In the genomic region with DNA sequence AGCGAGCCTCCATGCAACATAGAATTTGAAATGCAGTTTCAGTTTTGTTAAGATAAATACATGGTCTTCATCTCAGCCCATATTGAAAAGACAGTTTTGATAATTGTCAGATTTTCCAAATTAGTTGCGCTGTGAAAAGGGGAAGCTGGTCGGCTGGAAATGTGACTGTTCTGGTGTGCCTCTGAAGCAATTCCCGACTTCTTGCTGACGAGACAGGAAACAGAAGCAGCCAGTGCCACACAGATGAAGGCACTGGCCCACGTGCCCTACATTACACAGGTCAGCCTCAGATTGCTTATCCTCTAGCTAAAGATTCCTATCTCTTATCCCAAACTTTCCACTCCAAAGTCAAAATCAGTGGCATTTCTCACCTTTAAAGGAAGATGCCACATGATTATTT, we compare ENCODE assay signal across 18 cellular contexts.
DNase-seq lines count a peak whose midpoint lies in the region; ATAC-seq and TF ChIP-seq lines count a peak whose summit lies in the region.
"Had no signal": no experiment of that assay in that cellular context is flagged by ENCODE, and none has a peak within 500 bp of the region (broad histone marks: within the 10 kb centered on the region; RNA-seq: fewer than 3 reads in every experiment).

No MANE protein-coding gene starts in this region.

- DNase-seq in NCI-H748 (lab: John Stamatoyannopoulos, UW; ENCODE audit: unreplicated experiment) (peak; percentile 40), NCI-H748 treated with DMSO at 0.1 percent for 48 hours (lab: John Stamatoyannopoulos, UW) (no peak), RPMI7951 (ENCODE audit: low read depth) (peak; percentile 6), medulla oblongata (ENCODE audit: extremely low spot score) (peak; percentile 58), tibial nerve (ENCODE audit: low spot score in 2 of 2) (peak; percentile 15 to 33), T-cell (no peak), smooth muscle cell (lab: John Stamatoyannopoulos, UW; ENCODE audit: unreplicated experiment) (no peak)
- DNase-seq in activated CD4-positive, alpha-beta memory T cell treated with anti-CD3 and anti-CD28 coated beads, Interleukin-2, amount 10 ng/mL, durations not matched to agents 7 days and 5 days = no peak
- DNase-seq: activated CD4-positive, alpha-beta T cell treated with anti-CD3 and anti-CD28 coated beads, Interleukin-2, amount 50 U/mL, for 1 hour; activated naive CD4-positive, alpha-beta T cell treated with Interleukin-2 at 50 U/mL for 16 hours; DMS79; foreskin keratinocyte; naive B cell; NCI-H187; NCI-H446 treated with DMSO at 0.1 percent for 48 hours; OCI-M1 had no signal

- H3K27ac Mint-ChIP-seq in activated CD4-positive, alpha-beta memory T cell treated with anti-CD3 and anti-CD28 coated beads, Interleukin-2, amount 10 ng/mL, durations not matched to agents 7 days and 5 days = no peak overlapping the region
- H3K27ac Mint-ChIP-seq in T-cell = no peak overlapping the region

- no peak overlapping the region for H3K4me2 ChIP-seq in smooth muscle cell

- H3K36me3 ChIP-seq in tibial nerve = no peaks in the 10 kb centered on the region
- no peaks in the 10 kb centered on the region for H3K36me3 ChIP-seq in smooth muscle cell (ENCODE audit: low read depth)
- H3K36me3 ChIP-seq: ascending aorta; BLaER1 treated with 17β-estradiol and CSF1 and Interleukin-3, amounts not matched to agents 10 nM and 100 nM had no signal

- H4K20me1 ChIP-seq in smooth muscle cell (ENCODE audit: low read depth) = no peaks in the 10 kb centered on the region
- H4K20me1 ChIP-seq: BLaER1 treated with 17β-estradiol and CSF1 and Interleukin-3, amounts not matched to agents 10 nM and 100 nM had no signal

- 66% methylated on average over 6 of the region's 6 CpGs for WGBS in tibial nerve, 2 donors
- WGBS in smooth muscle cell (ENCODE audit: low lambda C conversion rate) = 65% methylated on average over 6 of the region's 6 CpGs

- H3K27me3 ChIP-seq in tibial nerve = no peaks in the 10 kb centered on the region
- H3K27me3 ChIP-seq in smooth muscle cell (ENCODE audit: low read depth) = no peaks in the 10 kb centered on the region
- H3K27me3 ChIP-seq: ascending aorta; BLaER1 treated with 17β-estradiol and CSF1 and Interleukin-3, amounts not matched to agents 10 nM and 100 nM had no signal

- H3K4me3 ChIP-seq in tibial nerve (no peak overlapping the region), smooth muscle cell (no peak overlapping the region)
- H3K4me3 ChIP-seq: ascending aorta; BLaER1 treated with 17β-estradiol and CSF1 and Interleukin-3, amounts not matched to agents 10 nM and 100 nM had no signal

- TF ChIP-seq CTCF in tibial nerve (IDR thresholded peaks at IDR 0.05) = no peak
- no peak for TF ChIP-seq CTCF in smooth muscle cell (IDR thresholded peaks at IDR 0.05; ENCODE audit: borderline replicate concordance, insufficient read depth, poor library complexity, severe bottlenecking)

- no peaks in the 10 kb centered on the region for H3K4me1 Mint-ChIP-seq in activated CD4-positive, alpha-beta memory T cell treated with anti-CD3 and anti-CD28 coated beads, Interleukin-2, amount 10 ng/mL, durations not matched to agents 7 days and 5 days
- peaks cover 0 to 2% (median 0%) of the 10 kb centered on the region in 3 donors for H3K4me1 Mint-ChIP-seq in T-cell

- H3K9me3 ChIP-seq in tibial nerve = no peaks in the 10 kb centered on the region
- H3K9me3 ChIP-seq in smooth muscle cell (replicated peaks; ENCODE audit: low read depth) = no peaks in the 10 kb centered on the region
- H3K9me3 ChIP-seq: ascending aorta had no signal

- H3K4me1 ChIP-seq in tibial nerve (no peaks in the 10 kb centered on the region), smooth muscle cell (ENCODE audit: low read depth) (no peaks in the 10 kb centered on the region)
- H3K4me1 ChIP-seq: ascending aorta, foreskin keratinocyte had no signal

- no peaks in the 10 kb centered on the region for H3K79me2 ChIP-seq in smooth muscle cell (ENCODE audit: low read depth)

- H2AFZ ChIP-seq in smooth muscle cell (ENCODE audit: low read depth) = no peak overlapping the region

- POLR2A ChIA-PET in activated CD4-positive, alpha-beta memory T cell treated with anti-CD3 and anti-CD28 coated beads, Interleukin-2, amount 10 ng/mL, durations not matched to agents 7 days and 5 days (lab: Charles Lee) = no interaction called here
- POLR2A ChIA-PET in T-cell (lab: Charles Lee) = no interaction called here

- no peak for TF ChIP-seq POLR2A in tibial nerve (IDR thresholded peaks at IDR 0.05)

- no peaks in the 10 kb centered on the region for H3F3A ChIP-seq in smooth muscle cell (ENCODE audit: low read depth)

- H3K4me3 Mint-ChIP-seq in activated CD4-positive, alpha-beta memory T cell treated with anti-CD3 and anti-CD28 coated beads, Interleukin-2, amount 10 ng/mL, durations not matched to agents 7 days and 5 days = no peak overlapping the region
- no peak overlapping the region for H3K4me3 Mint-ChIP-seq in T-cell
- H3K4me3 Mint-ChIP-seq: naive B cell had no signal

- H3K27ac ChIP-seq in tibial nerve = no peak overlapping the region
- no peak overlapping the region for H3K27ac ChIP-seq in smooth muscle cell (ENCODE audit: low read depth)
- H3K27ac ChIP-seq: ascending aorta, foreskin keratinocyte had no signal

- H3K9ac ChIP-seq in smooth muscle cell (ENCODE audit: low read depth) = no peak overlapping the region
- H3K9ac ChIP-seq: BLaER1 treated with 17β-estradiol and CSF1 and Interleukin-3, amounts not matched to agents 10 nM and 100 nM had no signal

- ATAC-seq in T-cell (replicated peaks in 1 of 4) = no peak
- ATAC-seq: foreskin keratinocyte had no signal

- no peaks in the 10 kb centered on the region for H3K9me3 Mint-ChIP-seq in activated CD4-positive, alpha-beta memory T cell treated with anti-CD3 and anti-CD28 coated beads, Interleukin-2, amount 10 ng/mL, durations not matched to agents 7 days and 5 days
- no peaks in the 10 kb centered on the region for H3K9me3 Mint-ChIP-seq in T-cell

- CTCF ChIA-PET in activated CD4-positive, alpha-beta memory T cell treated with anti-CD3 and anti-CD28 coated beads, Interleukin-2, amount 10 ng/mL, durations not matched to agents 7 days and 5 days (lab: Charles Lee) = no interaction called here
- CTCF ChIA-PET in T-cell (lab: Charles Lee) = no interaction called here

- peak in 1 of 2 donors; percentile 47 for TF ChIP-seq EP300 in tibial nerve (IDR thresholded peaks at IDR 0.05)

- H3K36me3 Mint-ChIP-seq in activated CD4-positive, alpha-beta memory T cell treated with anti-CD3 and anti-CD28 coated beads, Interleukin-2, amount 10 ng/mL, durations not matched to agents 7 days and 5 days (ENCODE audit: low read depth) = no peaks in the 10 kb centered on the region
- no peaks in the 10 kb centered on the region for H3K36me3 Mint-ChIP-seq in T-cell
- H3K36me3 Mint-ChIP-seq: naive B cell had no signal

- peaks cover 2% of the 10 kb centered on the region for H3K27me3 Mint-ChIP-seq in activated CD4-positive, alpha-beta memory T cell treated with anti-CD3 and anti-CD28 coated beads, Interleukin-2, amount 10 ng/mL, durations not matched to agents 7 days and 5 days
- peaks cover 2 to 8% of the 10 kb centered on the region in 2 donors for H3K27me3 Mint-ChIP-seq in T-cell

Comparison
In these comparisons a context has a peak if more than half of its experiments do, and no peak if none do; other contexts are left out.
1. DNase-seq: peak in NCI-H748 (single experiment), RPMI7951 (single experiment), medulla oblongata (single experiment) and tibial nerve (2 of 2); none in NCI-H748 treated with DMSO at 0.1 percent for 48 hours (single experiment), activated CD4-positive, alpha-beta memory T cell treated with anti-CD3 and anti-CD28 coated beads, Interleukin-2, amount 10 ng/mL, durations not matched to agents 7 days and 5 days (single experiment), T-cell (0 of 34) and smooth muscle cell (single experiment).